In genomic region chr6:168060521-168060931, GRCh38 we compare ENCODE assay signal across 9 cellular contexts. TPM values are rescaled to one million over a fixed set of nuclear protein-coding genes. Genes with fewer than 3 reads are reported as not detected.
A peak's percentile ranks its signal among the peaks of the same experiment; 100 is the strongest.
DNase-seq lines count a peak whose midpoint lies in the region; ATAC-seq and TF ChIP-seq lines count a peak whose summit lies in the region.
"Had no signal": no experiment of that assay in that cellular context is flagged by ENCODE, and none has a peak within 500 bp of the region (broad histone marks: within the 10 kb centered on the region; RNA-seq: fewer than 3 reads in every experiment).

No MANE protein-coding gene starts in this region.

- no peaks in the 10 kb centered on the region for H3K36me3 Mint-ChIP-seq in immature natural killer cell
- no peaks in the 10 kb centered on the region for H3K36me3 Mint-ChIP-seq in natural killer cell treated with Interleukin-12 subunit alpha and Interleukin-12 subunit beta and Interleukin-15 and Interleukin-18, amount 100 ng/mL, for 72 hours

- no peaks in the 10 kb centered on the region for H3K36me3 ChIP-seq in liver (ENCODE audit: control insufficient read depth in 4 of 4, insufficient read depth in 3 of 4, low read depth in 1 of 4, low read length in 3 of 4)

- CTCF ChIA-PET in AG04449 (lab: Yijun Ruan, JAX): no interaction called here

- peak; percentile 75 for TF ChIP-seq CTCF in AG04449 (IDR thresholded peaks at IDR 0.05; ENCODE audit: insufficient read depth, low read length, missing control alignments)
- peak; percentile 37 for TF ChIP-seq CTCF in liver (IDR thresholded peaks at IDR 0.05; ENCODE audit: low read depth, low read length, missing input control)

- no peaks in the 10 kb centered on the region for H3K27me3 ChIP-seq in liver (ENCODE audit: control insufficient read depth in 4 of 4, insufficient read depth in 4 of 4, low read length in 3 of 4)

- peaks cover 0 to 1% (median 0%) of the 10 kb centered on the region in 6 donors for H3K9me3 Mint-ChIP-seq in immature natural killer cell
- no peaks in the 10 kb centered on the region for H3K9me3 Mint-ChIP-seq in natural killer cell treated with Interleukin-12 subunit alpha and Interleukin-12 subunit beta and Interleukin-15 and Interleukin-18, amount 100 ng/mL, for 72 hours

- ATAC-seq in natural killer cell treated with Interleukin-12 subunit alpha and Interleukin-12 subunit beta and Interleukin-15 and Interleukin-18, amount 100 ng/mL, for 72 hours: no peak
- no peak for ATAC-seq in HG02571 (IDR thresholded peaks at IDR 0.05; ENCODE audit: unreplicated experiment)

- no peaks in the 10 kb centered on the region for H3K4me1 Mint-ChIP-seq in immature natural killer cell
- no peaks in the 10 kb centered on the region for H3K4me1 Mint-ChIP-seq in natural killer cell treated with Interleukin-12 subunit alpha and Interleukin-12 subunit beta and Interleukin-15 and Interleukin-18, amount 100 ng/mL, for 72 hours (ENCODE audit: low read depth in 2 of 2)

- no peak overlapping the region for H3K9ac ChIP-seq in liver (ENCODE audit: low read depth in 1 of 2, low read length in 2 of 2)

- no peaks in the 10 kb centered on the region for H3K9me3 ChIP-seq in liver (ENCODE audit: control insufficient read depth in 4 of 4, low read length in 3 of 4)

- H3K4me1 ChIP-seq in liver (ENCODE audit: control insufficient read depth in 4 of 4, insufficient read depth in 4 of 4, low read length in 3 of 4): no peaks in the 10 kb centered on the region

- H3K27me3 Mint-ChIP-seq in immature natural killer cell (ENCODE audit: low read depth in 3 of 3): no peaks in the 10 kb centered on the region
- no peaks in the 10 kb centered on the region for H3K27me3 Mint-ChIP-seq in natural killer cell treated with Interleukin-12 subunit alpha and Interleukin-12 subunit beta and Interleukin-15 and Interleukin-18, amount 100 ng/mL, for 72 hours

- H3K27ac Mint-ChIP-seq in immature natural killer cell: no peak overlapping the region
- H3K27ac Mint-ChIP-seq in natural killer cell treated with Interleukin-12 subunit alpha and Interleukin-12 subunit beta and Interleukin-15 and Interleukin-18, amount 100 ng/mL, for 72 hours: no peak overlapping the region

- no peak overlapping the region for H3K27ac ChIP-seq in caudate nucleus (ENCODE audit: low read depth, low read length)
- H3K27ac ChIP-seq in liver (ENCODE audit: low read depth in 1 of 2, low read length in 2 of 2): no peak overlapping the region

- DNase-seq in AG04449 (ENCODE audit: low read depth, low spot score) (no peak), HuH-7.5 (ENCODE audit: low spot score) (peak; percentile 70), caudate nucleus (lab: John Stamatoyannopoulos, UW) (peak in 49 of 61 donors; percentile 7 to 72 (median 37)), immature natural killer cell (no peak)
- DNase-seq in stimulated activated CD4-positive, alpha-beta T cell treated with anti-CD3 and anti-CD28 coated beads, Interleukin-2, amount 100 ng/mL, for 48 hours: no peak
- DNase-seq in natural killer cell treated with Interleukin-12 subunit alpha and Interleukin-12 subunit beta and Interleukin-15 and Interleukin-18, amount 100 ng/mL, for 72 hours (ENCODE audit: low spot score): no peak

- 64% methylated on average over 12 of the region's 12 CpGs for WGBS in liver

- H3K4me3 ChIP-seq in AG04449 (ENCODE audit: low read depth, low read length): no peak overlapping the region
- no peak overlapping the region for H3K4me3 ChIP-seq in liver (ENCODE audit: low read depth in 1 of 3, low read length in 3 of 3)

- H3K4me3 Mint-ChIP-seq in immature natural killer cell: no peak overlapping the region
- no peak overlapping the region for H3K4me3 Mint-ChIP-seq in natural killer cell treated with Interleukin-12 subunit alpha and Interleukin-12 subunit beta and Interleukin-15 and Interleukin-18, amount 100 ng/mL, for 72 hours

- POLR2A ChIA-PET in AG04449 (lab: Yijun Ruan, JAX): no interaction called here

- TF ChIP-seq RAD21 in liver (IDR thresholded peaks at IDR 0.05): peak; percentile 71 to 80

TF ChIP-seq in liver, 16 proteins besides CTCF, POLR2A, EP300 and RAD21:
- TF ChIP-seq YY1 (IDR thresholded peaks at IDR 0.05): no peak
- no peak for TF ChIP-seq TAF1 (conservative IDR thresholded peaks at IDR 0.05)
- TF ChIP-seq RXRA (IDR thresholded peaks at IDR 0.05): no peak
- TF ChIP-seq JUND (IDR thresholded peaks at IDR 0.05): no peak
- no peak for TF ChIP-seq REST (IDR thresholded peaks at IDR 0.05)
- no peak for TF ChIP-seq ZBTB33 (IDR thresholded peaks at IDR 0.05)
- no peak for TF ChIP-seq GABPA (IDR thresholded peaks at IDR 0.05 in 1 of 2, conservative IDR thresholded peaks at IDR 0.05 in 1 of 2)
- no peak for TF ChIP-seq HNF4A (conservative IDR thresholded peaks at IDR 0.05)
- no peak for TF ChIP-seq MAX (IDR thresholded peaks at IDR 0.05)
- TF ChIP-seq ATF3 (IDR thresholded peaks at IDR 0.05): no peak
- TF ChIP-seq FOXA2 (IDR thresholded peaks at IDR 0.05): no peak
- no peak for TF ChIP-seq FOXA1 (IDR thresholded peaks at IDR 0.05)

RNA-seq across cellular contexts. Expression of gene FRMD1, which starts 18.5 kb away (rescaled TPM):
- total RNA-seq in liver: under 1 TPM; 0.09 to 0.17 TPM
- polyA plus RNA-seq in liver (under 1 TPM; 0.04 to 0.15 TPM), immature natural killer cell (not detected)
- total RNA-seq in natural killer cell treated with Interleukin-12 subunit alpha and Interleukin-12 subunit beta and Interleukin-15 and Interleukin-18, amount 100 ng/mL, for 72 hours: not detected
- total RNA-seq: pulmonary artery endothelial cell had no signal

Comparison
In these comparisons a context has a peak if more than half of its experiments do, and no peak if none do; other contexts are left out.
1. DNase-seq: peak in HuH-7.5 (single experiment) and caudate nucleus (49 of 61); none in AG04449 (single experiment), stimulated activated CD4-positive, alpha-beta T cell treated with anti-CD3 and anti-CD28 coated beads, Interleukin-2, amount 100 ng/mL, for 48 hours (0 of 2), immature natural killer cell (0 of 3) and natural killer cell treated with Interleukin-12 subunit alpha and Interleukin-12 subunit beta and Interleukin-15 and Interleukin-18, amount 100 ng/mL, for 72 hours (single experiment).